In genomic region chr6:30573113-30573512, GRCh38 we compare ENCODE assay signal across 13 cellular contexts. TPM values are rescaled to one million over a fixed set of nuclear protein-coding genes. Genes with fewer than 3 reads are reported as not detected.
DNase-seq lines count a peak whose midpoint lies in the region; ATAC-seq and TF ChIP-seq lines count a peak whose summit lies in the region.
"Had no signal": no experiment of that assay in that cellular context is flagged by ENCODE, and none has a peak within 500 bp of the region (broad histone marks: within the 10 kb centered on the region; RNA-seq: fewer than 3 reads in every experiment).

No MANE protein-coding gene starts in this region.

- TF ChIP-seq CTCF in OCI-LY1 (IDR thresholded peaks at IDR 0.05; ENCODE audit: low read length) = no peak
- TF ChIP-seq CTCF in chondrocyte (IDR thresholded peaks at IDR 0.05) = no peak
- no peak for TF ChIP-seq CTCF in osteocyte (IDR thresholded peaks at IDR 0.05)
- TF ChIP-seq CTCF in lower lobe of right lung (IDR thresholded peaks at IDR 0.05) = no peak

- no peaks in the 10 kb centered on the region for H3K9me3 ChIP-seq in OCI-LY1 (ENCODE audit: low read length)
- no peaks in the 10 kb centered on the region for H3K9me3 ChIP-seq in lower lobe of right lung
- H3K9me3 ChIP-seq: neutrophil, stomach had no signal

- peaks cover 48% of the 10 kb centered on the region for H3K79me2 ChIP-seq in OCI-LY1 (ENCODE audit: insufficient read depth, low read length)

- H3K27ac ChIP-seq in OCI-LY1 (ENCODE audit: low read depth, low read length, poor library complexity, severe bottlenecking) (no peak overlapping the region), lower lobe of right lung (no peak overlapping the region)
- H3K27ac ChIP-seq: neutrophil had no signal

- no peak overlapping the region; the same call in 1 of the 2 replicates for H3K9ac ChIP-seq in OCI-LY1 (ENCODE audit: low read length)

- H3K4me3 ChIP-seq in OCI-LY1 (ENCODE audit: low read depth, low read length, poor library complexity, severe bottlenecking) = no peak overlapping the region
- H3K4me3 ChIP-seq in lower lobe of right lung = no peak overlapping the region

- intact Hi-C loops in lower lobe of right lung (cut with DNase I) = no loop called here

- H3K4me1 ChIP-seq in OCI-LY1 (ENCODE audit: insufficient read depth, low read length, severe bottlenecking) (peaks cover 42% of the 10 kb centered on the region), lower lobe of right lung (peaks cover 41% of the 10 kb centered on the region)

- H3K4me3 Mint-ChIP-seq in T-helper 2 cell treated with Interferon-gamma antibody and Interleukin-4, amounts not matched to agents 5 μg/mL and 100 μg/mL, for 36 hours = peak overlapping the region; percentile 98
- H3K4me3 Mint-ChIP-seq in chondrocyte (ENCODE audit: unreplicated experiment) = no peak overlapping the region
- peak overlapping the region; percentile 98 for H3K4me3 Mint-ChIP-seq in osteocyte (ENCODE audit: unreplicated experiment)

- H3F3A ChIP-seq in OCI-LY1 (ENCODE audit: insufficient read depth, low read length) = no peaks in the 10 kb centered on the region

- no peaks in the 10 kb centered on the region for H3K9me3 Mint-ChIP-seq in T-helper 2 cell treated with Interferon-gamma antibody and Interleukin-4, amounts not matched to agents 5 μg/mL and 100 μg/mL, for 36 hours
- H3K9me3 Mint-ChIP-seq in chondrocyte (ENCODE audit: low read depth) (no peaks in the 10 kb centered on the region), osteocyte (ENCODE audit: unreplicated experiment) (no peaks in the 10 kb centered on the region)

- H4K20me1 ChIP-seq in OCI-LY1 (ENCODE audit: insufficient read depth, low read length) = 0 out of 2 replicates have a peak, but pooled peaks cover 3% of the 10 kb centered on the region

- ATAC-seq in HG03342 (IDR thresholded peaks at IDR 0.05; ENCODE audit: unreplicated experiment) = no peak
- no peak for ATAC-seq in lower lobe of right lung

- H3K27me3 Mint-ChIP-seq in T-helper 2 cell treated with Interferon-gamma antibody and Interleukin-4, amounts not matched to agents 5 μg/mL and 100 μg/mL, for 36 hours (ENCODE audit: low read depth) = no peaks in the 10 kb centered on the region
- H3K27me3 Mint-ChIP-seq in chondrocyte (ENCODE audit: low read depth) = no peaks in the 10 kb centered on the region
- H3K27me3 Mint-ChIP-seq in osteocyte (ENCODE audit: unreplicated experiment) = no peaks in the 10 kb centered on the region

- H3K9me2 ChIP-seq in OCI-LY1 (ENCODE audit: low read depth, low read length) = no peaks in the 10 kb centered on the region

- peaks cover 49% of the 10 kb centered on the region for H3K4me1 Mint-ChIP-seq in T-helper 2 cell treated with Interferon-gamma antibody and Interleukin-4, amounts not matched to agents 5 μg/mL and 100 μg/mL, for 36 hours (ENCODE audit: low read depth)
- H3K4me1 Mint-ChIP-seq in chondrocyte (ENCODE audit: low read depth) (peaks cover 40% of the 10 kb centered on the region), osteocyte (ENCODE audit: unreplicated experiment) (peaks cover 47% of the 10 kb centered on the region)

- H3K36me3 ChIP-seq in OCI-LY1 (ENCODE audit: insufficient read depth, low read length) (peaks cover 33% of the 10 kb centered on the region), lower lobe of right lung (peaks cover 20% of the 10 kb centered on the region)

- H2AFZ ChIP-seq in OCI-LY1 (ENCODE audit: low read length) = no peak overlapping the region

- peak overlapping the region; percentile 98 for H3K4me2 ChIP-seq in OCI-LY1 (ENCODE audit: low read length)

- DNase-seq in T-helper 2 cell treated with Interferon-gamma antibody and Interleukin-4, amounts not matched to agents 5 μg/mL and 100 μg/mL, for 36 hours (ENCODE audit: low spot score) = no peak
- DNase-seq in T-helper 2 cell (no peak), chondrocyte (ENCODE audit: low spot score) (no peak), osteocyte (ENCODE audit: extremely low spot score, unreplicated experiment) (no peak), pons (ENCODE audit: low spot score) (no peak), lower lobe of right lung (no peak)
- DNase-seq: DMS79, NCI-H1092, NCI-H82, stomach had no signal

- H3K36me3 Mint-ChIP-seq in T-helper 2 cell treated with Interferon-gamma antibody and Interleukin-4, amounts not matched to agents 5 μg/mL and 100 μg/mL, for 36 hours (ENCODE audit: low read depth) = peaks cover 40% of the 10 kb centered on the region
- H3K36me3 Mint-ChIP-seq in chondrocyte (ENCODE audit: low read depth) (peaks cover 13% of the 10 kb centered on the region), osteocyte (ENCODE audit: unreplicated experiment) (peaks cover 16% of the 10 kb centered on the region)

- H3K27me3 ChIP-seq in OCI-LY1 (ENCODE audit: insufficient read depth, low read length) (no peaks in the 10 kb centered on the region), lower lobe of right lung (ENCODE audit: low read depth) (no peaks in the 10 kb centered on the region)
- H3K27me3 ChIP-seq: neutrophil, stomach had no signal

- H3K27ac Mint-ChIP-seq in T-helper 2 cell treated with Interferon-gamma antibody and Interleukin-4, amounts not matched to agents 5 μg/mL and 100 μg/mL, for 36 hours = peak overlapping the region; percentile 55
- H3K27ac Mint-ChIP-seq in chondrocyte (ENCODE audit: unreplicated experiment) = peak overlapping the region; percentile 9
- no peak overlapping the region for H3K27ac Mint-ChIP-seq in osteocyte (ENCODE audit: unreplicated experiment)

RNA-seq across cellular contexts. Expression of gene ABCF1, which starts 1.9 kb away (rescaled TPM):
- total RNA-seq in chondrocyte (51.9 to 66.1 TPM (median 53.0 TPM) in 3 replicates), osteocyte (63.8 and 70.5 TPM in 2 replicates), lower lobe of right lung (40.0 TPM)

RNA-seq across cellular contexts. Expression of gene PRR3, which starts 16.0 kb away (rescaled TPM):
- total RNA-seq in chondrocyte (8.6 to 13.6 TPM (median 9.9 TPM) in 3 replicates), osteocyte (12.1 and 17.1 TPM in 2 replicates), lower lobe of right lung (7.5 TPM)

RNA-seq across cellular contexts. Expression of gene GNL1, which starts 16.8 kb away (rescaled TPM):
- total RNA-seq in chondrocyte (57.7 to 76.7 TPM (median 61.5 TPM) in 3 replicates), osteocyte (81.0 and 84.4 TPM in 2 replicates), lower lobe of right lung (54.9 TPM)

RNA-seq across cellular contexts. Expression of gene PPP1R10, which starts 43.9 kb away (rescaled TPM):
- total RNA-seq in chondrocyte = 57.1 to 64.5 TPM (median 58.2 TPM) in 3 replicates
- 82.1 and 87.6 TPM in 2 replicates for total RNA-seq in osteocyte
- 68.8 TPM for total RNA-seq in lower lobe of right lung

RNA-seq across cellular contexts. Expression of gene MRPS18B, which starts 44.5 kb away (rescaled TPM):
- 23.3 to 25.4 TPM (median 24.7 TPM) in 3 replicates for total RNA-seq in chondrocyte
- total RNA-seq in osteocyte = 36.6 and 39.2 TPM in 2 replicates
- 55.0 TPM for total RNA-seq in lower lobe of right lung
